In genomic region chr6:136751478-136751956, GRCh38 we compare ENCODE assay signal across 9 cellular contexts. TPM values are rescaled to one million over a fixed set of nuclear protein-coding genes. Genes with fewer than 3 reads are reported as not detected.
DNase-seq lines count a peak whose midpoint lies in the region; ATAC-seq and TF ChIP-seq lines count a peak whose summit lies in the region.
"Had no signal": no experiment of that assay in that cellular context is flagged by ENCODE, and none has a peak within 500 bp of the region (broad histone marks: within the 10 kb centered on the region; RNA-seq: fewer than 3 reads in every experiment).

No MANE protein-coding gene starts in this region.

- H3K4me1 ChIP-seq in heart right ventricle = peaks cover 5 to 53% (median 32%) of the 10 kb centered on the region in 9 donors
- H3K4me1 ChIP-seq in right cardiac atrium (ENCODE audit: control insufficient read depth, insufficient read depth, low read length) = peaks cover 2% of the 10 kb centered on the region
- H3K4me1 ChIP-seq in muscle layer of duodenum (ENCODE audit: control insufficient read depth in 1 of 2, insufficient read depth in 2 of 2, low read length in 2 of 2) = peaks cover 0 to 11% of the 10 kb centered on the region in 2 donors
- H3K4me1 ChIP-seq in mesendoderm (ENCODE audit: control insufficient read depth, low read depth, low read length) = no peaks in the 10 kb centered on the region

- no peaks in the 10 kb centered on the region for H3K36me3 Mint-ChIP-seq in T-cell

- no peak overlapping the region for H3K18ac ChIP-seq in mesendoderm (ENCODE audit: low read length)

- no peaks in the 10 kb centered on the region for H3K79me1 ChIP-seq in mesendoderm (ENCODE audit: low read length)

- H4K8ac ChIP-seq in mesendoderm (ENCODE audit: low read depth, low read length) = no peak overlapping the region

- H2AK5ac ChIP-seq in mesendoderm (ENCODE audit: low read length) = no peak overlapping the region

- H3K9me3 Mint-ChIP-seq in T-cell = no peaks in the 10 kb centered on the region
- H3K9me3 Mint-ChIP-seq: neural crest cell had no signal

- peak in 6 of 8 donors; percentile 28 to 59 (median 48) for ATAC-seq in heart right ventricle
- ATAC-seq in right cardiac atrium = no peak
- ATAC-seq in HG02973 (IDR thresholded peaks at IDR 0.05; ENCODE audit: unreplicated experiment) = peak; percentile 85
- peak; percentile 59 to 79 (median 72) for ATAC-seq in T-cell (replicated peaks in 1 of 4)

- H3K56ac ChIP-seq in mesendoderm (ENCODE audit: low read length) = no peak overlapping the region

- H3K4me3 ChIP-seq in heart right ventricle (peak overlapping the region in 1 of 10 donors; percentile 17), right cardiac atrium (ENCODE audit: low read length) (no peak overlapping the region), muscle layer of duodenum (ENCODE audit: low read depth in 1 of 2, low read length in 2 of 2) (peak overlapping the region in 1 of 2 donors; percentile 4), mesendoderm (ENCODE audit: low read length) (no peak overlapping the region)

- H3K27me3 Mint-ChIP-seq in T-cell = no peaks in the 10 kb centered on the region

- no peak overlapping the region for H2BK5ac ChIP-seq in mesendoderm (ENCODE audit: low read length)

- no peak for TF ChIP-seq CTCF in heart right ventricle (IDR thresholded peaks at IDR 0.05)

- H3K79me2 ChIP-seq in mesendoderm (ENCODE audit: control insufficient read depth, insufficient read depth, low read length) = no peaks in the 10 kb centered on the region

- peak overlapping the region; percentile 3 to 75 (median 59) for H3K4me3 Mint-ChIP-seq in T-cell
- H3K4me3 Mint-ChIP-seq: neural crest cell had no signal

- H3K27me3 ChIP-seq in heart right ventricle (no peaks in the 10 kb centered on the region), right cardiac atrium (ENCODE audit: control insufficient read depth, insufficient read depth) (no peaks in the 10 kb centered on the region), muscle layer of duodenum (ENCODE audit: low read depth, low read length) (no peaks in the 10 kb centered on the region), mesendoderm (ENCODE audit: insufficient read depth, low read length, poor library complexity) (no peaks in the 10 kb centered on the region)

- H3K23ac ChIP-seq in mesendoderm (ENCODE audit: low read length) = no peak overlapping the region

- no peak for DNase-seq in heart right ventricle
- no peak for DNase-seq in right cardiac atrium
- DNase-seq in T-cell = peak in 18 of 34 experiments; percentile 12 to 49 (median 32)
- no peak for DNase-seq in NCI-H1417 (lab: John Stamatoyannopoulos, UW)
- no peak for DNase-seq in NCI-H1417 treated with DMSO at 0.1 percent for 48 hours (lab: John Stamatoyannopoulos, UW)
- no peak for DNase-seq in mesendoderm

- no peak overlapping the region for H2BK15ac ChIP-seq in mesendoderm (replicated peaks; ENCODE audit: low read depth)

- no peak overlapping the region for H2BK120ac ChIP-seq in mesendoderm (ENCODE audit: low read depth, low read length)

- no peak overlapping the region for H3K4ac ChIP-seq in mesendoderm (ENCODE audit: low read depth, low read length)

- no peaks in the 10 kb centered on the region for H3K36me3 ChIP-seq in heart right ventricle
- no peaks in the 10 kb centered on the region for H3K36me3 ChIP-seq in muscle layer of duodenum (ENCODE audit: control insufficient read depth in 1 of 2, insufficient read depth in 2 of 2, low read length in 2 of 2)
- no peaks in the 10 kb centered on the region for H3K36me3 ChIP-seq in mesendoderm (ENCODE audit: control insufficient read depth, insufficient read depth, low read length)

- 56 to 69% methylated on average over 5 of the region's 5 CpGs for WGBS in heart right ventricle, 2 donors
- 55% methylated on average over 5 of the region's 5 CpGs for WGBS in right cardiac atrium
- no CpG with 5 or more reads among the region's 5 CpGs for WGBS in mesendoderm (ENCODE audit: extremely low coverage, insufficient coverage, low lambda C conversion rate)

- H4K5ac ChIP-seq in mesendoderm (ENCODE audit: low read length) = no peak overlapping the region

- intact Hi-C loops in heart right ventricle (cut with DNase I) (no loop called here), right cardiac atrium (cut with DNase I) (no loop called here)

- H3K4me2 ChIP-seq in mesendoderm (ENCODE audit: low read length) = no peak overlapping the region

- no peaks in the 10 kb centered on the region for H3K9me3 ChIP-seq in heart right ventricle
- no peaks in the 10 kb centered on the region for H3K9me3 ChIP-seq in right cardiac atrium (ENCODE audit: control insufficient read depth, low read length)
- H3K9me3 ChIP-seq in muscle layer of duodenum (ENCODE audit: control insufficient read depth in 1 of 2, low read length in 2 of 2) = no peaks in the 10 kb centered on the region

- H3K27ac Mint-ChIP-seq in T-cell = peak overlapping the region; percentile 89 to 92

- POLR2A ChIA-PET in T-cell (lab: Charles Lee) = no interaction called here

- H3K4me1 Mint-ChIP-seq in T-cell = peaks cover 79 to 92% (median 81%) of the 10 kb centered on the region in 3 donors

- CTCF ChIA-PET in T-cell (lab: Charles Lee) = interaction anchor here (1.2 to 2.8 kb wide), 2 partner anchors 41 kb away, joined by 3 to 17 read pairs; partner anchors contain the start of gene MAP3K5 (in 2 of the 2)

- no peak overlapping the region for H3K9ac ChIP-seq in mesendoderm (ENCODE audit: low read length)

- H3K27ac ChIP-seq in heart right ventricle (peak overlapping the region in 9 of 10 donors; percentile 9 to 85 (median 56)), right cardiac atrium (ENCODE audit: low read length) (no peak overlapping the region), muscle layer of duodenum (ENCODE audit: low read length) (peak overlapping the region; percentile 45), mesendoderm (ENCODE audit: low read depth, low read length) (no peak overlapping the region)

RNA-seq across cellular contexts. Expression of gene MAP3K5, which starts 40.8 kb away (rescaled TPM):
- total RNA-seq in heart right ventricle (10 to 100 TPM; 21.8 to 35.7 (median 28.4) TPM), right cardiac atrium (1 to 10 TPM; 3.9 to 7.3 (median 5.5) TPM), T-cell (10 to 100 TPM; 17.8 to 29.2 (median 20.6) TPM)
- polyA plus RNA-seq in heart right ventricle (1 to 10 TPM; 5.1 to 8.3 TPM), right cardiac atrium (2.8 TPM)
- 0.86 TPM for polyA plus RNA-seq in mesendoderm (2013, experiment 1 of 2)
- 0.84 TPM for polyA plus RNA-seq in mesendoderm (2013, experiment 2 of 2)

Comparison
In these comparisons a context has a peak if more than half of its experiments do, and no peak if none do; other contexts are left out.
1. ATAC-seq: peak in heart right ventricle (6 of 8), HG02973 (single experiment) and T-cell (4 of 4); none in right cardiac atrium (0 of 2).
2. H3K27ac ChIP-seq: peak in heart right ventricle (9 of 10) and muscle layer of duodenum (single experiment); none in right cardiac atrium (single experiment) and mesendoderm (single experiment).
3. DNase-seq: peak in T-cell (18 of 34); none in heart right ventricle (0 of 2), right cardiac atrium (0 of 3), NCI-H1417 (0 of 3), NCI-H1417 treated with DMSO at 0.1 percent for 48 hours (single experiment) and mesendoderm (single experiment).